2 cellular contexts compared by ENCODE assay signal in the genomic region with DNA sequence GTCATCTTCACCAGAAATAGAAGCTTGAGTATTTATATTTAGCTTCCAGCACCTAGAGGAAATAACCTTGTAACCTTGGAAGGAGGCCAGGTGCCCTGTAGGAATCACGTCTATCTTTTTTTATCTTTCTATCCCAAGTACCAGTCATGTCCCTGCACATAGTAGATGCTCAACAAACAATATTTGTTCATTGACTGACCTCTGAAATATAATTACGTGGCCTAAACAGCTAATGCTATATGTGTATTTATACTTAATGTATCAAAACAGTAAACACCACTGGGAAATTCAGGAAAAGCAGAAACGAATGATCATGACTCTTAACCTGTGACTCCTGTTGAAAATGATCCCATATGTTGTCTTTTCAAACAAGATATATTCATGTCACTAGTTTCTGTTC.
TF ChIP-seq lines count a peak whose summit lies in the region.

No MANE protein-coding gene starts in this region.

TF ChIP-seq in K562, 482 proteins besides CTCF, POLR2A, EP300 and RAD21 (continued from another document):
- TF ChIP-seq ZBTB34 (CRISPR knock-in tag; IDR thresholded peaks at IDR 0.05) (no peak), BCOR (IDR thresholded peaks at IDR 0.05) (peak; percentile 44; the same call in 1 of the 2 replicates), ZNF3 (CRISPR knock-in tag; IDR thresholded peaks at IDR 0.05) (peak; percentile 94)

TF ChIP-seq in SK-N-SH treated with all-trans-retinoic acid at 6 μM for 48 hours, 23 proteins besides CTCF, POLR2A, EP300 and RAD21 (continued from another document):
- no peak for TF ChIP-seq TSHZ2 (CRISPR knock-in tag; IDR thresholded peaks at IDR 0.05)
- no peak for TF ChIP-seq CSDC2 (CRISPR knock-in tag; IDR thresholded peaks at IDR 0.05)
- TF ChIP-seq ARNTL (CRISPR knock-in tag; IDR thresholded peaks at IDR 0.05; ENCODE audit: borderline replicate concordance, low read depth) = no peak
TF ChIP-seq in SK-N-SH treated with all-trans-retinoic acid at 6 μM for 48 hours: peak in this region for 0.
